In genomic region chr1:92943515-92943873, GRCh38 we compare ENCODE assay signal across 23 cellular contexts. TPM values are rescaled to one million over a fixed set of nuclear protein-coding genes. Genes with fewer than 3 reads are reported as not detected.
A peak's percentile ranks its signal among the peaks of the same experiment; 100 is the strongest.
DNase-seq lines count a peak whose midpoint lies in the region; ATAC-seq, FAIRE-seq and TF ChIP-seq lines count a peak whose summit lies in the region.
"Had no signal": no experiment of that assay in that cellular context is flagged by ENCODE, and none has a peak within 500 bp of the region (broad histone marks: within the 10 kb centered on the region; RNA-seq: fewer than 3 reads in every experiment).

No MANE protein-coding gene starts in this region.

- H3K79me2 ChIP-seq in K562 (ENCODE audit: control insufficient read depth, insufficient read depth, low read length) (no peaks in the 10 kb centered on the region), H9 (ENCODE audit: insufficient read depth, low read length) (no peaks in the 10 kb centered on the region)

- H3K9me3 ChIP-seq in IMR-90 (ENCODE audit: control insufficient read depth, insufficient read depth, low read length), result no peaks in the 10 kb centered on the region
- H3K9me3 ChIP-seq in K562 (replicated peaks; ENCODE audit: control insufficient read depth, insufficient read depth, low read depth, low read length), result no peaks in the 10 kb centered on the region
- no peaks in the 10 kb centered on the region for H3K9me3 ChIP-seq in lower lobe of right lung
- no peaks in the 10 kb centered on the region for H3K9me3 ChIP-seq in H9 (ENCODE audit: control insufficient read depth, low read depth, low read length)
- H3K9me3 ChIP-seq: upper lobe of left lung had no signal

- peaks cover 21 to 30% of the 10 kb centered on the region in 2 experiments; a peak in 3 of 4 replicates for H3K79me1 ChIP-seq in IMR-90 (ENCODE audit: low read depth in 1 of 2, low read length in 2 of 2)
- H3K79me1 ChIP-seq in H9 (ENCODE audit: insufficient read depth, low read depth, low read length, poor library complexity, severe bottlenecking), result no peaks in the 10 kb centered on the region

- TF ChIP-seq POLR2A in IMR-90 (IDR thresholded peaks at IDR 0.05; ENCODE audit: low read depth, low read length) (no peak), K562 (conservative IDR thresholded peaks at IDR 0.05) (no peak)

- dilution Hi-C loops in IMR-90 (cut with HindIII; ENCODE audit: low sequenced_read_pairs, unreplicated experiment), result no loop called here

- H3K23ac ChIP-seq in IMR-90 (ENCODE audit: low read depth, low read length) (peak overlapping the region; percentile 7; the same call in 1 of the 2 replicates), H9 (ENCODE audit: insufficient read length, low read depth, low read length) (no peak overlapping the region)

- intact Hi-C loops in IMR-90 (cut with micrococcal nuclease), result loop anchor here (5.0 kb wide), 1 partner anchor 66 kb away; no protein-coding TSS in a partner anchor
- intact Hi-C loops in K562 (cut with micrococcal nuclease), result no loop called here
- intact Hi-C loops in lower lobe of right lung (cut with DNase I), result no loop called here

- H4K5ac ChIP-seq in IMR-90 (ENCODE audit: low read depth, low read length), result no peak overlapping the region
- no peak overlapping the region for H4K5ac ChIP-seq in H9 (ENCODE audit: insufficient read length, low read depth, low read length)

- TF ChIP-seq RAD21 in IMR-90 (IDR thresholded peaks at IDR 0.05; ENCODE audit: low read length) (no peak), K562 (CRISPR knock-in tag; conservative IDR thresholded peaks at IDR 0.05 in 1 of 2, IDR thresholded peaks at IDR 0.05 in 1 of 2) (no peak)

- H3K4me1 ChIP-seq in IMR-90 (ENCODE audit: control insufficient read depth, insufficient read depth, low read length) (peaks cover 8% of the 10 kb centered on the region), K562 (replicated peaks in 1 of 2; ENCODE audit: control insufficient read depth in 2 of 2, insufficient read depth in 2 of 2, low read length in 2 of 2) (peaks cover 6 to 9% of the 10 kb centered on the region in 2 experiments; a peak in 3 of 5 replicates), lower lobe of right lung (peaks cover 9% of the 10 kb centered on the region), H9 (ENCODE audit: insufficient read depth, low read length) (no peaks in the 10 kb centered on the region)

- TF ChIP-seq CTCF in IMR-90 (conservative IDR thresholded peaks at IDR 0.05; ENCODE audit: low read depth, low read length), result no peak
- TF ChIP-seq CTCF in K562 (IDR thresholded peaks at IDR 0.05 in 2 of 3, conservative IDR thresholded peaks at IDR 0.05 in 1 of 3; ENCODE audit: insufficient read depth in 2 of 3, low read depth in 1 of 3, low read length in 3 of 3), result no peak
- no peak for TF ChIP-seq CTCF in lower lobe of right lung (IDR thresholded peaks at IDR 0.05)
- TF ChIP-seq CTCF in H9 (conservative IDR thresholded peaks at IDR 0.05), result no peak

- H4K20me1 ChIP-seq in IMR-90 (ENCODE audit: insufficient read depth, low read length) (no peaks in the 10 kb centered on the region), K562 (replicated peaks; ENCODE audit: control insufficient read depth, insufficient read depth, low read length) (no peaks in the 10 kb centered on the region), H9 (ENCODE audit: control insufficient read depth, insufficient read depth, insufficient read length) (no peaks in the 10 kb centered on the region)

- H4K91ac ChIP-seq in IMR-90 (ENCODE audit: insufficient read depth, low read depth, low read length) (no peak overlapping the region; the same call in 1 of the 2 replicates), H9 (ENCODE audit: insufficient read length, low read depth, low read length) (no peak overlapping the region)

- POLR2A ChIA-PET in IMR-90 (lab: Charles Lee; ENCODE audit: unreplicated experiment) (no interaction called here), K562 (lab: Yijun Ruan, JAX) (interaction anchor here (2.3 kb wide), 1 partner anchor 19 kb away, joined by 8 read pairs; no protein-coding TSS in a partner anchor)
- POLR2A ChIA-PET in activated CD8-positive, alpha-beta T cell treated with anti-CD3 and anti-CD28 coated beads, Interleukin-2, amount 10 ng/mL, durations not matched to agents 7 days and 5 days (lab: Charles Lee), result no interaction called here

- H3K14ac ChIP-seq in IMR-90 (replicated peaks; ENCODE audit: low read depth, low read length) (0 out of 2 replicates have a peak overlapping the region, but pooled peaks have one; percentile 61), H9 (ENCODE audit: insufficient read depth, low read length) (no peak overlapping the region)

- H3K9me3 Mint-ChIP-seq in stimulated activated naive B cell treated with anti-CD40 and anti-IgM and Interleukin-4, amounts not matched to agents 10 μg/mL and 1 μg/mL and 100 μg/mL, for 72 hours, result no peaks in the 10 kb centered on the region
- no peaks in the 10 kb centered on the region for H3K9me3 Mint-ChIP-seq in H9
- no peaks in the 10 kb centered on the region for H3K9me3 Mint-ChIP-seq in activated CD8-positive, alpha-beta T cell treated with anti-CD3 and anti-CD28 coated beads, Interleukin-2, amount 10 ng/mL, durations not matched to agents 7 days and 5 days (ENCODE audit: insufficient read depth)
- H3K9me3 Mint-ChIP-seq: activated naive CD4-positive, alpha-beta T cell treated with anti-CD3 and anti-CD28 coated beads for 36 hours; CD8-positive, alpha-beta T cell had no signal

- H3K4me2 ChIP-seq in IMR-90 (ENCODE audit: low read depth, low read length) (no peak overlapping the region), K562 (ENCODE audit: insufficient read depth, low read length) (no peak overlapping the region), H9 (ENCODE audit: insufficient read depth, insufficient read length, low read length) (no peak overlapping the region)

- FAIRE-seq in K562 (lab: Jason Lieb, UNC), result peak; percentile 42
- FAIRE-seq: GM18507 had no signal

- H4K8ac ChIP-seq in IMR-90 (ENCODE audit: low read depth in 2 of 2, low read length in 2 of 2), result no peak overlapping the region
- H4K8ac ChIP-seq in H9 (replicated peaks; ENCODE audit: insufficient read length, low read depth, low read length), result no peak overlapping the region

- no peaks in the 10 kb centered on the region for H3K27me3 ChIP-seq in IMR-90 (ENCODE audit: control insufficient read depth, insufficient read depth, low read length)
- H3K27me3 ChIP-seq in K562 (ENCODE audit: control insufficient read depth in 2 of 2, insufficient read depth in 2 of 2, low read length in 2 of 2), result no peaks in the 10 kb centered on the region
- H3K27me3 ChIP-seq in lower lobe of right lung (ENCODE audit: low read depth), result no peaks in the 10 kb centered on the region
- no peaks in the 10 kb centered on the region for H3K27me3 ChIP-seq in H9 (ENCODE audit: insufficient read depth, low read length)
- H3K27me3 ChIP-seq: upper lobe of left lung had no signal

- in situ Hi-C loops in IMR-90 (cut with MboI; ENCODE audit: low sequenced_read_pairs), result no loop called here
- in situ Hi-C loops in K562 (cut with MboI), result no loop called here

- H3K18ac ChIP-seq in IMR-90 (ENCODE audit: low read depth, low read length) (no peak overlapping the region), H9 (ENCODE audit: insufficient read length, low read depth, low read length) (no peak overlapping the region)

- H2BK12ac ChIP-seq in H9 (ENCODE audit: insufficient read length, low read depth, low read length), result no peak overlapping the region

- no peak for TF ChIP-seq EP300 in K562 (IDR thresholded peaks at IDR 0.05; ENCODE audit: low read length)

- DNase-seq in IMR-90 (no peak), K562 (ENCODE audit: extremely low read depth in 1 of 4, low spot score in 3 of 4) (no peak), lower lobe of right lung (no peak), NCI-H2171 (lab: John Stamatoyannopoulos, UW) (no peak), SKM-1 treated with dmso at 0.1 percent for 144 hours (lab: John Stamatoyannopoulos, UW; ENCODE audit: unreplicated experiment) (no peak), H9 (no peak)
- no peak for DNase-seq in stimulated activated naive B cell treated with anti-CD40 and anti-IgM and Interleukin-4, amounts not matched to agents 10 μg/mL and 1 μg/mL and 100 μg/mL, for 72 hours
- no peak for DNase-seq in activated CD8-positive, alpha-beta T cell treated with anti-CD3 and anti-CD28 coated beads, Interleukin-2, amount 10 ng/mL, durations not matched to agents 7 days and 5 days
- DNase-seq: activated CD4-positive, alpha-beta T cell treated with anti-CD3 and anti-CD28 coated beads, Interleukin-2, amount 50 U/mL, for 4 hours; activated naive CD4-positive, alpha-beta T cell treated with anti-CD3 and anti-CD28 coated beads for 36 hours; activated T-cell treated with anti-CD3 and anti-CD28 coated beads, Interleukin-2, amount 50 U/mL, for 1 hour; CD8-positive, alpha-beta T cell; DND-41; NCI-H1694; NK-92 treated with Interleukin-12 subunit alpha and Interleukin-12 subunit beta, amount 100 ng/mL, for 24 hours; SW 1271 had no signal

- H3K4me1 Mint-ChIP-seq in stimulated activated naive B cell treated with anti-CD40 and anti-IgM and Interleukin-4, amounts not matched to agents 10 μg/mL and 1 μg/mL and 100 μg/mL, for 72 hours, result peaks cover 48 to 80% of the 10 kb centered on the region in 2 donors
- peaks cover 0 to 3% of the 10 kb centered on the region in 2 experiments; a peak in 2 of 4 replicates for H3K4me1 Mint-ChIP-seq in H9
- peaks cover 11% of the 10 kb centered on the region for H3K4me1 Mint-ChIP-seq in activated CD8-positive, alpha-beta T cell treated with anti-CD3 and anti-CD28 coated beads, Interleukin-2, amount 10 ng/mL, durations not matched to agents 7 days and 5 days (ENCODE audit: low read depth)

- no TSS peak for BruUV-seq in IMR-90 (replicated peaks; lab: Mats Ljungman, UMichigan)
- no TSS peak for BruUV-seq in K562 (replicated peaks; lab: Mats Ljungman, UMichigan)

- H3K27ac Mint-ChIP-seq in stimulated activated naive B cell treated with anti-CD40 and anti-IgM and Interleukin-4, amounts not matched to agents 10 μg/mL and 1 μg/mL and 100 μg/mL, for 72 hours, result peak overlapping the region; percentile 66
- H3K27ac Mint-ChIP-seq in H9, result peak overlapping the region in 1 of 3 experiments; percentile 19; a peak in 2 of 7 replicates
- no peak overlapping the region for H3K27ac Mint-ChIP-seq in activated CD8-positive, alpha-beta T cell treated with anti-CD3 and anti-CD28 coated beads, Interleukin-2, amount 10 ng/mL, durations not matched to agents 7 days and 5 days
- H3K27ac Mint-ChIP-seq: activated naive CD4-positive, alpha-beta T cell treated with anti-CD3 and anti-CD28 coated beads for 36 hours; nephron; progenitor cell of endocrine pancreas had no signal

- 80% methylated on average over 1 of the region's 4 CpGs; no CpG with 5 or more reads in 1 of the 2 experiments for WGBS in IMR-90 (ENCODE audit: extremely low coverage in 2 of 2, insufficient read length in 1 of 2), 2 experiments
- 67% methylated on average over 4 of the region's 4 CpGs for WGBS in K562 (ENCODE audit: insufficient coverage, low coverage, missing lambda C conversion rate)
- WGBS in H9 (ENCODE audit: extremely low coverage, insufficient read length, low lambda C conversion rate), result no CpG with 5 or more reads among the region's 4 CpGs

- H2BK120ac ChIP-seq in IMR-90 (ENCODE audit: low read depth, low read length) (peak overlapping the region; percentile 26; the same call in 1 of the 2 replicates), H9 (ENCODE audit: low read depth, low read length, poor library complexity, severe bottlenecking) (no peak overlapping the region)

- no peak overlapping the region; the same call in 1 of the 2 replicates for H2BK20ac ChIP-seq in IMR-90 (ENCODE audit: low read depth, low read length)
- no peak overlapping the region for H2BK20ac ChIP-seq in H9 (ENCODE audit: low read depth, low read length, poor library complexity, severe bottlenecking)

- H3K27me3 Mint-ChIP-seq in stimulated activated naive B cell treated with anti-CD40 and anti-IgM and Interleukin-4, amounts not matched to agents 10 μg/mL and 1 μg/mL and 100 μg/mL, for 72 hours, result no peaks in the 10 kb centered on the region
- H3K27me3 Mint-ChIP-seq in H9 (ENCODE audit: low read depth), result no peaks in the 10 kb centered on the region
- no peaks in the 10 kb centered on the region for H3K27me3 Mint-ChIP-seq in activated CD8-positive, alpha-beta T cell treated with anti-CD3 and anti-CD28 coated beads, Interleukin-2, amount 10 ng/mL, durations not matched to agents 7 days and 5 days (ENCODE audit: low read depth)
- H3K27me3 Mint-ChIP-seq: progenitor cell of endocrine pancreas had no signal

- H2AK5ac ChIP-seq in IMR-90 (ENCODE audit: low read depth, low read length), result 0 out of 2 replicates have a peak overlapping the region, but pooled peaks have one; percentile 23
- H2AK5ac ChIP-seq in H9 (ENCODE audit: insufficient read length, low read length), result no peak overlapping the region

- H2AFZ ChIP-seq in IMR-90 (replicated peaks; ENCODE audit: low read length, poor library complexity), result no peak overlapping the region
- 0 out of 2 replicates have a peak overlapping the region, but pooled peaks have one; percentile 18 for H2AFZ ChIP-seq in K562 (ENCODE audit: low read depth, low read length)
- no peak overlapping the region for H2AFZ ChIP-seq in H9 (ENCODE audit: low read length)

- no peak overlapping the region for H3K9ac ChIP-seq in IMR-90 (ENCODE audit: low read depth, low read length)
- H3K9ac ChIP-seq in K562 (ENCODE audit: insufficient read depth in 1 of 2, low read depth in 2 of 2, low read length in 2 of 2), result no peak overlapping the region
- no peak overlapping the region for H3K9ac ChIP-seq in H9 (ENCODE audit: extremely low read depth, insufficient read length, low read length)

- CTCF ChIA-PET in IMR-90 (lab: Yijun Ruan, JAX), result interaction anchor here (0.6 to 0.8 kb wide), 2 partner anchors 9 to 16 kb away, joined by 3 to 4 read pairs; no protein-coding TSS in a partner anchor
- CTCF ChIA-PET in K562 (lab: Yijun Ruan, JAX; ENCODE audit: low intra/inter-chr PET ratio), result interaction anchor here (0.6 kb wide), 1 partner anchor 17 kb away, joined by 3 read pairs; no protein-coding TSS in a partner anchor
- CTCF ChIA-PET in activated CD8-positive, alpha-beta T cell treated with anti-CD3 and anti-CD28 coated beads, Interleukin-2, amount 10 ng/mL, durations not matched to agents 7 days and 5 days (lab: Charles Lee), result interaction anchor here (0.8 to 1.9 kb wide), 6 partner anchors 17 to 84 kb away, joined by 3 to 7 read pairs (median 6); no protein-coding TSS in a partner anchor

- no peaks in the 10 kb centered on the region for H3K23me2 ChIP-seq in H9 (ENCODE audit: insufficient read length, low read depth, low read length, poor library complexity, severe bottlenecking)

- H2BK15ac ChIP-seq in IMR-90 (ENCODE audit: low read depth, low read length) (no peak overlapping the region), H9 (ENCODE audit: low read depth, low read length) (no peak overlapping the region)

- H3K27ac ChIP-seq in IMR-90 (ENCODE audit: insufficient read depth, low read length) (no peak overlapping the region), K562 (ENCODE audit: extremely low read depth, low read depth, low read length) (no peak overlapping the region), lower lobe of right lung (no peak overlapping the region), H9 (ENCODE audit: insufficient read length, low read depth, low read length) (no peak overlapping the region)
- H3K27ac ChIP-seq: RWPE1, upper lobe of left lung had no signal

- H3K36me3 ChIP-seq in IMR-90 (ENCODE audit: control insufficient read depth, insufficient read depth, low read length), result no peaks in the 10 kb centered on the region
- H3K36me3 ChIP-seq in K562 (ENCODE audit: control insufficient read depth, insufficient read depth, low read length), result no peaks in the 10 kb centered on the region
- H3K36me3 ChIP-seq in lower lobe of right lung, result no peaks in the 10 kb centered on the region
- H3K36me3 ChIP-seq: upper lobe of left lung had no signal

- H3K4me3 ChIP-seq in IMR-90 (ENCODE audit: insufficient read depth, low read depth, low read length) (no peak overlapping the region), K562 (no peak overlapping the region), lower lobe of right lung (no peak overlapping the region)
- H3K4me3 ChIP-seq: lung, upper lobe of left lung had no signal

- no peak overlapping the region for H3K56ac ChIP-seq in IMR-90 (ENCODE audit: extremely low read depth, insufficient read depth, low read length)
- H3K56ac ChIP-seq in H9 (ENCODE audit: insufficient read length, low read depth, low read length), result no peak overlapping the region

- H3K36me3 Mint-ChIP-seq in stimulated activated naive B cell treated with anti-CD40 and anti-IgM and Interleukin-4, amounts not matched to agents 10 μg/mL and 1 μg/mL and 100 μg/mL, for 72 hours, result peaks cover 16 to 27% of the 10 kb centered on the region in 2 donors
- H3K36me3 Mint-ChIP-seq in H9 (ENCODE audit: insufficient read depth in 1 of 3, low read depth in 3 of 3), result no peaks in the 10 kb centered on the region
- peaks cover 8% of the 10 kb centered on the region for H3K36me3 Mint-ChIP-seq in activated CD8-positive, alpha-beta T cell treated with anti-CD3 and anti-CD28 coated beads, Interleukin-2, amount 10 ng/mL, durations not matched to agents 7 days and 5 days (ENCODE audit: low read depth)

- H2BK5ac ChIP-seq in IMR-90 (ENCODE audit: low read depth, low read length, poor library complexity, severe bottlenecking) (no peak overlapping the region), H9 (ENCODE audit: insufficient read length, low read length) (no peak overlapping the region)

- ATAC-seq in IMR-90 (ENCODE audit: low read depth), result no peak
- peak; percentile 56 for ATAC-seq in K562
- peak; percentile 29 to 30 for ATAC-seq in lower lobe of right lung
- ATAC-seq in stimulated activated naive B cell treated with anti-CD40 and anti-IgM and Interleukin-4, amounts not matched to agents 10 μg/mL and 1 μg/mL and 100 μg/mL, for 72 hours (replicated peaks), result no peak
- ATAC-seq in activated CD8-positive, alpha-beta T cell treated with anti-CD3 and anti-CD28 coated beads, Interleukin-2, amount 10 ng/mL, durations not matched to agents 7 days and 5 days, result no peak
- ATAC-seq: CD8-positive, alpha-beta T cell; esophagus mucosa had no signal

- H3K4me3 Mint-ChIP-seq in stimulated activated naive B cell treated with anti-CD40 and anti-IgM and Interleukin-4, amounts not matched to agents 10 μg/mL and 1 μg/mL and 100 μg/mL, for 72 hours, result peak overlapping the region; percentile 18 to 28
- no peak overlapping the region for H3K4me3 Mint-ChIP-seq in H9
- H3K4me3 Mint-ChIP-seq in activated CD8-positive, alpha-beta T cell treated with anti-CD3 and anti-CD28 coated beads, Interleukin-2, amount 10 ng/mL, durations not matched to agents 7 days and 5 days, result no peak overlapping the region
- H3K4me3 Mint-ChIP-seq: activated naive CD4-positive, alpha-beta T cell treated with anti-CD3 and anti-CD28 coated beads for 36 hours; CD8-positive, alpha-beta T cell; nephron had no signal

- H3K4ac ChIP-seq in IMR-90 (ENCODE audit: low read depth, low read length) (peak overlapping the region; percentile 68), H9 (ENCODE audit: low read depth, low read length) (no peak overlapping the region)

- H2AK9ac ChIP-seq in IMR-90 (replicated peaks; ENCODE audit: low read depth, low read length, poor library complexity), result no peak overlapping the region

- H3T11ph ChIP-seq in H9 (ENCODE audit: low read length), result no peak overlapping the region

- peaks cover 7% of the 10 kb centered on the region for H3K9me1 ChIP-seq in IMR-90 (ENCODE audit: insufficient read depth, low read length)
- no peaks in the 10 kb centered on the region for H3K9me1 ChIP-seq in K562 (ENCODE audit: control insufficient read depth, insufficient read depth, low read length)

RNA-seq across cellular contexts. Expression of gene DIPK1A, which starts 17.8 kb away (rescaled TPM):
- total RNA-seq in IMR-90 (2012; rRNA removed) (4.7 and 7.5 TPM in 2 replicates), K562 (2014; rRNA removed) (0.54 and 0.69 TPM in 2 replicates), K562 (2014; rRNA removed; fragmentation: Illumina TruSeq; extraction: Trizol) (1.3 and 1.9 TPM in 2 replicates), K562 (2015; rRNA removed; fragmentation: Illumina TruSeq; extraction: Trizol) (1.1 and 1.2 TPM in 2 replicates), K562 (2021) (1.3 TPM in 2 replicates), lower lobe of right lung (5.6 TPM), H9 (2021) (3.3 and 3.8 TPM in 2 replicates)
- polyA plus RNA-seq in IMR-90 (2012; rRNA removed) (4.5 and 5.7 TPM in 2 replicates), K562 (2011; rRNA removed) (1.4 and 2.0 TPM in 2 replicates), K562 (2014; fragmentation: Illumina TruSeq; extraction: Trizol) (1.5 TPM in 2 replicates), K562 (2014; fragmentation: Nextera tagmentation; extraction: Ambion mirVana) (1 to 10 TPM; 2.4 to 2.5 TPM), K562 (2014; rRNA removed) (0.65 and 0.91 TPM in 2 replicates)
- polyA plus RNA-seq in IMR-90 (2012; cell fraction: cytosol; rRNA removed), result 1.0 and 1.4 TPM in 2 replicates
- polyA plus RNA-seq in IMR-90 (2012; cell fraction: nucleus; rRNA removed; ENCODE audit: low replicate concordance), result 0.16 and 2.9 TPM in 2 replicates
- total RNA-seq in K562 (2011; cell fraction: chromatin; rRNA removed; ENCODE audit: low replicate concordance), result 2.0 and 4.2 TPM in 2 replicates
- 1.5 and 1.7 TPM in 2 replicates for total RNA-seq in K562 (2011; cell fraction: nucleolus; rRNA removed)
- 3.3 and 4.8 TPM in 2 replicates for total RNA-seq in K562 (2011; cell fraction: nucleoplasm; rRNA removed)
- polyA plus RNA-seq in K562 (2011; cell fraction: cytosol; rRNA removed), result 0.19 and 0.84 TPM in 2 replicates
- polyA plus RNA-seq in K562 (2011; cell fraction: nucleus; rRNA removed), result 0.51 TPM in 2 replicates
- polyA plus RNA-seq in K562 (2012), result 2.6 and 3.5 TPM in 2 replicates
- 2.1 and 2.7 TPM in 2 replicates for polyA minus RNA-seq in K562 (2011; rRNA and poly(A)+ RNA removed)
- 0.73 and 0.76 TPM in 2 replicates for polyA minus RNA-seq in K562 (2011; cell fraction: cytosol; rRNA and poly(A)+ RNA removed)
- polyA minus RNA-seq in K562 (2011; cell fraction: nucleus; rRNA and poly(A)+ RNA removed), result 0.56 and 0.67 TPM in 2 replicates
- 10 to 100 TPM; 13.1 to 14.4 TPM for total RNA-seq in activated CD8-positive, alpha-beta T cell treated with anti-CD3 and anti-CD28 coated beads, Interleukin-2, amount 10 ng/mL, durations not matched to agents 7 days and 5 days

Comparison
In these comparisons a context has a peak if more than half of its experiments do, and no peak if none do; other contexts are left out.
1. ATAC-seq: peak in K562 (single experiment) and lower lobe of right lung (2 of 2); none in IMR-90 (single experiment), stimulated activated naive B cell treated with anti-CD40 and anti-IgM and Interleukin-4, amounts not matched to agents 10 μg/mL and 1 μg/mL and 100 μg/mL, for 72 hours (0 of 2) and activated CD8-positive, alpha-beta T cell treated with anti-CD3 and anti-CD28 coated beads, Interleukin-2, amount 10 ng/mL, durations not matched to agents 7 days and 5 days (single experiment).
2. H3K4me3 Mint-ChIP-seq: peak in stimulated activated naive B cell treated with anti-CD40 and anti-IgM and Interleukin-4, amounts not matched to agents 10 μg/mL and 1 μg/mL and 100 μg/mL, for 72 hours (2 of 2); none in H9 (0 of 2) and activated CD8-positive, alpha-beta T cell treated with anti-CD3 and anti-CD28 coated beads, Interleukin-2, amount 10 ng/mL, durations not matched to agents 7 days and 5 days (single experiment).